ENCODE assay signal across 1 cellular context in genomic region chr7:77975672-77976480, GRCh38.
TF ChIP-seq lines count a peak whose summit lies in the region.

No MANE protein-coding gene starts in this region.

TF ChIP-seq in GM23338, 12 proteins besides CTCF, POLR2A, EP300 and RAD21 (continued from another document):
- TF ChIP-seq CREB1 (CRISPR knock-in tag; IDR thresholded peaks at IDR 0.05; ENCODE audit: low read depth) (no peak), ETS1 (IDR thresholded peaks at IDR 0.05) (no peak)
